Comparison of ENCODE assay signal across 9 cellular contexts in genomic region chr19:42440357-42441046, GRCh38. TPM values are rescaled to one million over a fixed set of nuclear protein-coding genes. Genes with fewer than 3 reads are reported as not detected.
DNase-seq lines count a peak whose midpoint lies in the region; ATAC-seq and TF ChIP-seq lines count a peak whose summit lies in the region.
"Had no signal": no experiment of that assay in that cellular context is flagged by ENCODE, and none has a peak within 500 bp of the region (broad histone marks: within the 10 kb centered on the region; RNA-seq: fewer than 3 reads in every experiment).

No MANE protein-coding gene starts in this region.

- no peaks in the 10 kb centered on the region for H3K9me3 ChIP-seq in Karpas-422 (ENCODE audit: low read length)
- no peaks in the 10 kb centered on the region for H3K9me3 ChIP-seq in right atrium auricular region
- H3K9me3 ChIP-seq in smooth muscle cell (replicated peaks; ENCODE audit: low read depth): no peaks in the 10 kb centered on the region

- no peak overlapping the region for H3K4me3 Mint-ChIP-seq in activated naive CD8-positive, alpha-beta T cell treated with anti-CD3 and anti-CD28 coated beads, Interleukin-2, amount 50 U/mL, for 24 hours

- H3K36me3 Mint-ChIP-seq in activated naive CD8-positive, alpha-beta T cell treated with anti-CD3 and anti-CD28 coated beads, Interleukin-2, amount 50 U/mL, for 24 hours (ENCODE audit: low read depth): no peaks in the 10 kb centered on the region

- no peak overlapping the region for H2AFZ ChIP-seq in Karpas-422 (ENCODE audit: low read length)
- no peak overlapping the region for H2AFZ ChIP-seq in smooth muscle cell (ENCODE audit: low read depth)

- H3K27me3 ChIP-seq in Karpas-422 (ENCODE audit: low read length): no peaks in the 10 kb centered on the region
- no peaks in the 10 kb centered on the region for H3K27me3 ChIP-seq in right atrium auricular region
- H3K27me3 ChIP-seq in smooth muscle cell (ENCODE audit: low read depth): no peaks in the 10 kb centered on the region

- H3K9me3 Mint-ChIP-seq in activated naive CD8-positive, alpha-beta T cell treated with anti-CD3 and anti-CD28 coated beads, Interleukin-2, amount 50 U/mL, for 24 hours: no peaks in the 10 kb centered on the region

- H3K36me3 ChIP-seq in Karpas-422 (ENCODE audit: insufficient read depth, low read length): no peaks in the 10 kb centered on the region
- H3K36me3 ChIP-seq in right atrium auricular region: no peaks in the 10 kb centered on the region
- H3K36me3 ChIP-seq in smooth muscle cell (ENCODE audit: low read depth): no peaks in the 10 kb centered on the region

- no peaks in the 10 kb centered on the region for H3K79me2 ChIP-seq in Karpas-422 (ENCODE audit: low read length)
- no peaks in the 10 kb centered on the region for H3K79me2 ChIP-seq in smooth muscle cell (ENCODE audit: low read depth)

- peak; percentile 71 for ATAC-seq in activated naive CD8-positive, alpha-beta T cell treated with anti-CD3 and anti-CD28 coated beads, Interleukin-2, amount 50 U/mL, for 24 hours
- no peak for ATAC-seq in GM21737 (IDR thresholded peaks at IDR 0.05; ENCODE audit: unreplicated experiment)
- ATAC-seq in GM19467 (IDR thresholded peaks at IDR 0.05; ENCODE audit: unreplicated experiment): no peak

- 39% methylated on average over 16 of the region's 16 CpGs for WGBS in smooth muscle cell (ENCODE audit: low lambda C conversion rate)

- H3K9ac ChIP-seq in Karpas-422 (ENCODE audit: low read length) (no peak overlapping the region), smooth muscle cell (ENCODE audit: low read depth) (no peak overlapping the region)

- H3K4me3 ChIP-seq in Karpas-422 (ENCODE audit: low read length): no peak overlapping the region
- no peak overlapping the region for H3K4me3 ChIP-seq in right atrium auricular region
- no peak overlapping the region for H3K4me3 ChIP-seq in smooth muscle cell

- peaks cover 19% of the 10 kb centered on the region for H3K4me1 Mint-ChIP-seq in activated naive CD8-positive, alpha-beta T cell treated with anti-CD3 and anti-CD28 coated beads, Interleukin-2, amount 50 U/mL, for 24 hours

- H4K20me1 ChIP-seq in Karpas-422 (ENCODE audit: insufficient read depth, low read depth, low read length): no peaks in the 10 kb centered on the region
- H4K20me1 ChIP-seq in smooth muscle cell (ENCODE audit: low read depth): peaks cover 8% of the 10 kb centered on the region

- H3K4me1 ChIP-seq in Karpas-422 (ENCODE audit: low read length) (0 out of 2 replicates have a peak, but pooled peaks cover 3% of the 10 kb centered on the region), right atrium auricular region (no peaks in the 10 kb centered on the region), smooth muscle cell (ENCODE audit: low read depth) (no peaks in the 10 kb centered on the region)

- no peak overlapping the region for H3K27ac ChIP-seq in Karpas-422 (ENCODE audit: low read length)
- no peak overlapping the region for H3K27ac ChIP-seq in right atrium auricular region
- no peak overlapping the region for H3K27ac ChIP-seq in smooth muscle cell (ENCODE audit: low read depth)

- H3F3A ChIP-seq in smooth muscle cell (ENCODE audit: low read depth): peaks cover 5% of the 10 kb centered on the region

- peak; percentile 67 for DNase-seq in EL
- DNase-seq in Karpas-422: peak; percentile 94
- peak; percentile 53 to 76 (median 71) for DNase-seq in T-helper 2 cell
- peak; percentile 89 for DNase-seq in activated naive CD8-positive, alpha-beta T cell treated with anti-CD3 and anti-CD28 coated beads, Interleukin-2, amount 50 U/mL, for 24 hours
- DNase-seq in right atrium auricular region (ENCODE audit: low spot score): peak; percentile 74
- peak; percentile 13 for DNase-seq in smooth muscle cell (lab: John Stamatoyannopoulos, UW; ENCODE audit: unreplicated experiment)

- H3K9me2 ChIP-seq in Karpas-422 (replicated peaks; ENCODE audit: insufficient read depth, low read length): no peaks in the 10 kb centered on the region

- H3K4me2 ChIP-seq in Karpas-422 (ENCODE audit: low read depth, low read length, poor library complexity, severe bottlenecking) (no peak overlapping the region), smooth muscle cell (no peak overlapping the region)

- TF ChIP-seq CTCF in right atrium auricular region (IDR thresholded peaks at IDR 0.05) (peak; percentile 85 to 96), smooth muscle cell (IDR thresholded peaks at IDR 0.05; ENCODE audit: borderline replicate concordance, insufficient read depth, poor library complexity, severe bottlenecking) (peak; percentile 92)

- peak overlapping the region; percentile 3 for H3K27ac Mint-ChIP-seq in activated naive CD8-positive, alpha-beta T cell treated with anti-CD3 and anti-CD28 coated beads, Interleukin-2, amount 50 U/mL, for 24 hours

- H3K27me3 Mint-ChIP-seq in activated naive CD8-positive, alpha-beta T cell treated with anti-CD3 and anti-CD28 coated beads, Interleukin-2, amount 50 U/mL, for 24 hours: no peaks in the 10 kb centered on the region

RNA-seq across cellular contexts. Expression of gene CXCL17, which starts 2.2 kb away (rescaled TPM):
- not detected in 2 replicates for total RNA-seq in Karpas-422 (2014; rRNA removed; shearing (Covaris generic); ENCODE audit: low replicate concordance)
- total RNA-seq in right atrium auricular region: not detected
- total RNA-seq in smooth muscle cell: not detected in 2 replicates
- polyA plus RNA-seq in smooth muscle cell: not detected in 2 replicates
- total RNA-seq: glomerular endothelial cell had no signal

RNA-seq across cellular contexts. Expression of gene LIPE, which starts 13.3 kb away (rescaled TPM):
- total RNA-seq in Karpas-422 (2014; rRNA removed; shearing (Covaris generic); ENCODE audit: low replicate concordance): 16.3 and 50.6 TPM in 2 replicates
- total RNA-seq in right atrium auricular region (10 to 100 TPM; 11.6 to 36.5 TPM), smooth muscle cell (4.0 and 9.2 TPM in 2 replicates)
- polyA plus RNA-seq in smooth muscle cell: 4.1 and 8.4 TPM in 2 replicates

RNA-seq across cellular contexts. Expression of gene CNFN, which starts 50.4 kb away (rescaled TPM):
- total RNA-seq in Karpas-422 (2014; rRNA removed; shearing (Covaris generic); ENCODE audit: low replicate concordance): not detected in 2 replicates
- 1 to 10 TPM in 1 of 2 donors, not detected in 1; 1.1 TPM for total RNA-seq in right atrium auricular region
- 24.1 and 31.3 TPM in 2 replicates for total RNA-seq in smooth muscle cell
- polyA plus RNA-seq in smooth muscle cell: 23.7 and 44.9 TPM in 2 replicates
- total RNA-seq: glomerular endothelial cell had no signal

Comparison
In these comparisons a context has a peak if more than half of its experiments do, and no peak if none do; other contexts are left out.
1. DNase-seq: peak in every context shown above with its lines; median percentile 94 in Karpas-422; 89 in activated naive CD8-positive, alpha-beta T cell treated with anti-CD3 and anti-CD28 coated beads, Interleukin-2, amount 50 U/mL, for 24 hours; 74 in right atrium auricular region; 71 in T-helper 2 cell; 67 in EL; 13 in smooth muscle cell.
2. RNA of gene CNFN, which starts 50.4 kb away (total RNA-seq): 24.1 to 31.3 TPM in smooth muscle cell; 1.1 TPM in right atrium auricular region and not detected in Karpas-422; every median in the first group is over 10 times any median in the second.